In the genomic region with DNA sequence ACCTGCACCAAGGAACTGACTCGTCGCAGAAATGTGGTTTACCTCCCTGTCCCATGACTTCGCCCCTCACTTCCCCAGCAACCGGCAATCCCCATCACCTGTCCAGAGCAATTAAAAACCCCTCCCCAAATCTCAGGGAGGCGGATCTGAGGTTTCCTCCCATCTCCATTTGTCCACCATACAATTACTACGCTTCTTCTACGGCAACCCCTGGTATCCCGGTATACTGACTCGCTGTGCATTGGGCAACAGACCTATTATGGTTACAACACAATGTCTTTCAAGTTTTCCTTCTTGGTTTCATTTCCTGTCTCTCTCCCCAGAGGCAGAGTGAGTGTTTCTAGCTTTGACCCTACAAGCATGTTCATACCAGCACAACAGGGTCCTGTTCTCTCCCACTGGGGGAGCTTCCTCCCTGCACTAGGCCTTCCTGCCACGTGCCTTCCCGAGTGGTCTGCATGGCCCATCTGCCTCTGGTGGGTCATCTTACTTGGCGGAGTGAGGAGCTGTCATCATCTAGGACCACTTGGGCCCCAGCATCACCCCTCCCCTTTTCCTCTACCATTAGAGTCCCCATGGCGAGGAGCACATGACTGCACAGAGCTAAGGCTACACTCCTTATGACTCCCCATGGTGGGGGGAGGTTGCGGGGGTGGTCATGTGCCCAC, we compare ENCODE assay signal across 8 cellular contexts. TPM values are rescaled to one million over a fixed set of nuclear protein-coding genes. Genes with fewer than 3 reads are reported as not detected.
DNase-seq lines count a peak whose midpoint lies in the region; ATAC-seq and TF ChIP-seq lines count a peak whose summit lies in the region.

No MANE protein-coding gene starts in this region.

- ATAC-seq in HG02623 (IDR thresholded peaks at IDR 0.05; ENCODE audit: unreplicated experiment): peak; percentile 40
- peak; percentile 46 for ATAC-seq in gastroesophageal sphincter
- no peak for ATAC-seq in GM18873 (IDR thresholded peaks at IDR 0.05; ENCODE audit: low FRiP score, unreplicated experiment)

- no peak overlapping the region for H3K4me3 ChIP-seq in gastroesophageal sphincter

- H3K4me1 ChIP-seq in gastroesophageal sphincter: peaks cover 0 to 17% (median 0%) of the 10 kb centered on the region in 3 donors

- TF ChIP-seq CTCF in gastroesophageal sphincter (IDR thresholded peaks at IDR 0.05): no peak

- peak; percentile 66 for DNase-seq in EL
- peak; percentile 97 for DNase-seq in SIG-M5 treated with dmso at 0.1 percent for 504 hours (lab: John Stamatoyannopoulos, UW; ENCODE audit: unreplicated experiment)
- DNase-seq in DMS 273 (lab: John Stamatoyannopoulos, UW; ENCODE audit: unreplicated experiment): no peak
- DNase-seq in NCI-H446 treated with DMSO at 0.1 percent for 48 hours (lab: John Stamatoyannopoulos, UW): no peak
- DNase-seq in NCI-H2227 treated with DMSO at 0.1 percent for 48 hours (lab: John Stamatoyannopoulos, UW): no peak

- peaks cover 0 to 83% of the 10 kb centered on the region in 2 donors for H3K36me3 ChIP-seq in gastroesophageal sphincter

- no peaks in the 10 kb centered on the region for H3K9me3 ChIP-seq in gastroesophageal sphincter

- H3K27me3 ChIP-seq in gastroesophageal sphincter: no peaks in the 10 kb centered on the region

- H3K27ac ChIP-seq in gastroesophageal sphincter: no peak overlapping the region

- no peak for TF ChIP-seq POLR2A in gastroesophageal sphincter (IDR thresholded peaks at IDR 0.05)

- WGBS in gastroesophageal sphincter (ENCODE audit: low coverage in 1 of 2), 2 donors: 74 to 84% methylated on average over 10 to 13 of the region's 14 CpGs

- TF ChIP-seq EP300 in gastroesophageal sphincter (IDR thresholded peaks at IDR 0.05): no peak

RNA-seq across cellular contexts. Expression of gene NAP1L4, which starts 30.3 kb away (rescaled TPM):
- 100 to 1,000 TPM; 107 to 175 (median 137) TPM for total RNA-seq in gastroesophageal sphincter

RNA-seq across cellular contexts. Expression of gene CARS1, which starts 34.8 kb away (rescaled TPM):
- 10 to 100 TPM; 29.1 to 41.5 (median 31.2) TPM for total RNA-seq in gastroesophageal sphincter

Comparison
In these comparisons a context has a peak if more than half of its experiments do, and no peak if none do; other contexts are left out.
1. DNase-seq: peak in EL (single experiment) and SIG-M5 treated with dmso at 0.1 percent for 504 hours (single experiment); none in DMS 273 (single experiment), NCI-H446 treated with DMSO at 0.1 percent for 48 hours (single experiment) and NCI-H2227 treated with DMSO at 0.1 percent for 48 hours (single experiment).